ENCODE assay signal across 8 cellular contexts in the genomic region with DNA sequence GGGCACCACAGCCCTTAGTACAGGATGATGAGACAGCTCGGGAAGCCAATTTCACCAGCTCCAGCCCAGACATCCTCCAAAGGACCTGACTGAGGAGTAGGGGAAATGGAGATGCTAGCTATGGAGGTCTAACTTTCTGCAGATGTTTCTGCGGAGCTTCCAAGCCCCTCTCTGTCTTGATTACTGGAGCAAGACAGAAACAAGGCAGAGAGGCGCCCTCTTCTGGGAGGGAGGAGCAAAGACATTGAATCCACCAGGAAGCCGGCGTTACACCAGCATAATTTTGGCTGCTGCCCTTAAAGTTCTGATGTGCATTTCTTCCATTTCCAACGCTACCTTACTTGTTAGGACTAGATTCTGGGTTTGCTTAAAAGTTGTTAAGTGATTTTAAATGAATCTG.
DNase-seq lines count a peak whose midpoint lies in the region; ATAC-seq and TF ChIP-seq lines count a peak whose summit lies in the region.

No MANE protein-coding gene starts in this region.

- peaks cover 40% of the 10 kb centered on the region for H3K27me3 Mint-ChIP-seq in Caco-2 (ENCODE audit: insufficient read depth, unreplicated experiment)
- H3K27me3 Mint-ChIP-seq in activated naive CD8-positive, alpha-beta T cell treated with anti-CD3 and anti-CD28 coated beads for 36 hours = peaks cover 99% of the 10 kb centered on the region

- POLR2A ChIA-PET in Caco-2 (lab: Charles Lee) (no interaction called here), HEK293 (lab: Yijun Ruan, JAX) (no interaction called here), RWPE1 (lab: Yijun Ruan, JAX; ENCODE audit: low non-redundant PET) (no interaction called here)

- BruUV-seq in Caco-2 (replicated peaks; lab: Mats Ljungman, UMichigan) = no TSS peak

- H3K9me3 ChIP-seq in Caco-2 = no peaks in the 10 kb centered on the region
- H3K9me3 ChIP-seq in HEK293 (ENCODE audit: control insufficient read depth, insufficient read depth, low read depth, low read length) = no peaks in the 10 kb centered on the region
- no peaks in the 10 kb centered on the region for H3K9me3 ChIP-seq in iPS-15b (ENCODE audit: control insufficient read depth, insufficient read depth, low read length)

- no peak overlapping the region for H3K9ac ChIP-seq in iPS-15b (ENCODE audit: low read depth, low read length)

- H3K4me3 ChIP-seq in Caco-2 (ENCODE audit: low read depth, low read length) = no peak overlapping the region
- no peak overlapping the region for H3K4me3 ChIP-seq in HEK293 (ENCODE audit: low read depth, low read length)
- H3K4me3 ChIP-seq in iPS-15b (ENCODE audit: low read depth, low read length) = peak overlapping the region; percentile 40

- no peaks in the 10 kb centered on the region for H3K36me3 ChIP-seq in Caco-2 (ENCODE audit: control insufficient read depth, insufficient read depth, low read length)
- no peaks in the 10 kb centered on the region for H3K36me3 ChIP-seq in HEK293 (ENCODE audit: control insufficient read depth in 2 of 2, insufficient read depth in 1 of 2, low read length in 2 of 2)
- no peaks in the 10 kb centered on the region for H3K36me3 ChIP-seq in iPS-15b (ENCODE audit: control insufficient read depth, insufficient read depth, low read length)

- no peak for ATAC-seq in HG02852 (IDR thresholded peaks at IDR 0.05; ENCODE audit: unreplicated experiment)

- CTCF ChIA-PET in Caco-2 (lab: Charles Lee) = interaction anchor here (0.9 to 1.9 kb wide), 4 partner anchors 16 to 136 kb away, joined by 3 to 15 read pairs (median 4); no protein-coding TSS in a partner anchor
- CTCF ChIA-PET in HEK293 (lab: Yijun Ruan, JAX) = interaction anchor here (0.6 to 5.4 kb wide), 23 partner anchors 11 to 444 kb away, joined by 3 to 38 read pairs (median 4); no protein-coding TSS in a partner anchor
- CTCF ChIA-PET in RWPE1 (lab: Yijun Ruan, JAX) = interaction anchor here (0.6 to 1.7 kb wide), 4 partner anchors 10 to 278 kb away, joined by 3 to 10 read pairs (median 6); no protein-coding TSS in a partner anchor

- peaks cover 4% of the 10 kb centered on the region for H3K27me3 ChIP-seq in Caco-2 (replicated peaks; ENCODE audit: control insufficient read depth, insufficient read depth, low read length)
- peaks cover 90% of the 10 kb centered on the region for H3K27me3 ChIP-seq in iPS-15b (ENCODE audit: control insufficient read depth, insufficient read depth, low read length)

- no peak overlapping the region for H3K27ac ChIP-seq in HEK293 (ENCODE audit: extremely low read depth, low read depth, low read length)
- no peak overlapping the region for H3K27ac ChIP-seq in RWPE1

- no peak overlapping the region for H3K4me3 Mint-ChIP-seq in Caco-2 (ENCODE audit: unreplicated experiment)
- no peak overlapping the region for H3K4me3 Mint-ChIP-seq in activated naive CD8-positive, alpha-beta T cell treated with anti-CD3 and anti-CD28 coated beads for 36 hours

- H3K4me1 ChIP-seq in Caco-2 (no peaks in the 10 kb centered on the region; the same call in 1 of the 2 replicates), HEK293 (ENCODE audit: control insufficient read depth, insufficient read depth, low read length) (peaks cover 3% of the 10 kb centered on the region; the same call in 1 of the 2 replicates), iPS-15b (ENCODE audit: control insufficient read depth, insufficient read depth, low read length) (peaks cover 2% of the 10 kb centered on the region)

- H3K4me1 Mint-ChIP-seq in Caco-2 (ENCODE audit: low read depth, unreplicated experiment) = peaks cover 27% of the 10 kb centered on the region
- H3K4me1 Mint-ChIP-seq in activated naive CD8-positive, alpha-beta T cell treated with anti-CD3 and anti-CD28 coated beads for 36 hours = peaks cover 23% of the 10 kb centered on the region

- H3K27ac Mint-ChIP-seq in Caco-2 (ENCODE audit: unreplicated experiment) = no peak overlapping the region
- no peak overlapping the region for H3K27ac Mint-ChIP-seq in activated naive CD8-positive, alpha-beta T cell treated with anti-CD3 and anti-CD28 coated beads for 36 hours

- TF ChIP-seq CTCF in Caco-2 (IDR thresholded peaks at IDR 0.05; ENCODE audit: insufficient read depth in 1 of 2, low read depth in 1 of 2, low read length in 1 of 2, severe bottlenecking in 1 of 2, unreplicated experiment in 1 of 2) (peak; percentile 61 to 66), HEK293 (tag by site-specific recombination; IDR thresholded peaks at IDR 0.05) (no peak), RWPE1 (conservative IDR thresholded peaks at IDR 0.05; ENCODE audit: low read depth) (peak; percentile 30; the same call in 1 of the 2 replicates)

- peaks cover 8% of the 10 kb centered on the region for H3K36me3 Mint-ChIP-seq in Caco-2 (ENCODE audit: insufficient read depth, unreplicated experiment)
- H3K36me3 Mint-ChIP-seq in activated naive CD8-positive, alpha-beta T cell treated with anti-CD3 and anti-CD28 coated beads for 36 hours = no peaks in the 10 kb centered on the region

- H3K9me3 Mint-ChIP-seq in Caco-2 (ENCODE audit: unreplicated experiment) = no peaks in the 10 kb centered on the region
- H3K9me3 Mint-ChIP-seq in activated naive CD8-positive, alpha-beta T cell treated with anti-CD3 and anti-CD28 coated beads for 36 hours = no peaks in the 10 kb centered on the region

- DNase-seq in Caco-2 (no peak), RWPE1 (ENCODE audit: low spot score) (no peak), HuH-7.5 (ENCODE audit: low spot score) (no peak)
- DNase-seq in stimulated activated CD4-positive, alpha-beta T cell treated with anti-CD3 and anti-CD28 coated beads, Interleukin-4, amount 100 ng/mL, for 1 hour = no peak
- no peak for DNase-seq in activated naive CD8-positive, alpha-beta T cell treated with anti-CD3 and anti-CD28 coated beads for 36 hours

- intact Hi-C loops in Caco-2 (cut with micrococcal nuclease; ENCODE audit: unreplicated experiment) = no loop called here

TF ChIP-seq in HEK293, 187 proteins besides CTCF, POLR2A, EP300 and RAD21:
- TF ChIP-seq, protein P1, sequence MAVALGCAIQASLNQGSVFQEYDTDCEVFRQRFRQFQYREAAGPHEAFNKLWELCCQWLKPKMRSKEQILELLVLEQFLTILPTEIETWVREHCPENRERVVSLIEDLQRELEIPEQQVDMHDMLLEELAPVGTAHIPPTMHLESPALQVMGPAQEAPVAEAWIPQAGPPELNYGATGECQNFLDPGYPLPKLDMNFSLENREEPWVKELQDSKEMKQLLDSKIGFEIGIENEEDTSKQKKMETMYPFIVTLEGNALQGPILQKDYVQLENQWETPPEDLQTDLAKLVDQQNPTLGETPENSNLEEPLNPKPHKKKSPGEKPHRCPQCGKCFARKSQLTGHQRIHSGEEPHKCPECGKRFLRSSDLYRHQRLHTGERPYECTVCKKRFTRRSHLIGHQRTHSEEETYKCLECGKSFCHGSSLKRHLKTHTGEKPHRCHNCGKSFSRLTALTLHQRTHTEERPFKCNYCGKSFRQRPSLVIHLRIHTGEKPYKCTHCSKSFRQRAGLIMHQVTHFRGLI (tag by site-specific recombination; IDR thresholded peaks at IDR 0.05) = no peak
- TF ChIP-seq ZNF654 (tag by site-specific recombination; IDR thresholded peaks at IDR 0.05; ENCODE audit: low read depth) (peak; percentile 55), ZNF660 (tag by site-specific recombination; IDR thresholded peaks at IDR 0.05) (peak; percentile 25; the same call in 1 of the 2 replicates)
